1 cellular context compared by ENCODE assay signal in the genomic region with DNA sequence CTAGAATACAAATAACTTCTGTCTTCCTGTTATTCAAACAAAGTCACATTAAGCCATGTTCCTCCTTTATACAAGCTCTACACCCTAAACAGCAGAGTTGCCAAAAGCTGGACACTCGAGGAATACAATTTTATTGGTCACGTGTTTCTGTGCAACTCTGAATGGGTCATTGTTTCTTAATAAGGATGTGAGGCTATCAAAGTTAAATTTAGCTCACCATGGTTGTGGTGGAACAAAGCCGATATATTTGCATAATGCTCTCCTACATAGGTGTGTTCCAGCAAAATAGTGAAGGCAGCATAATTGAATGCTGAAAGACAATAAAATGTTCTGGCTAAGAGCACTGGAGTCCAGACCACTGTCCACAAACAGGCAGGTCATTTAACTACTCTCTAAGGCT.
TF ChIP-seq lines count a peak whose summit lies in the region.

No MANE protein-coding gene starts in this region.

TF ChIP-seq in SK-N-SH treated with all-trans-retinoic acid at 6 μM for 48 hours, 23 proteins besides CTCF, POLR2A, EP300 and RAD21 (continued from another document):
- no peak for TF ChIP-seq BACH2 (CRISPR knock-in tag; IDR thresholded peaks at IDR 0.05; ENCODE audit: borderline replicate concordance)
- TF ChIP-seq ZNF70 (CRISPR knock-in tag; IDR thresholded peaks at IDR 0.05): no peak
- TF ChIP-seq RARB (CRISPR knock-in tag; IDR thresholded peaks at IDR 0.05): no peak
